Comparison of ENCODE assay signal across 19 cellular contexts in genomic region chr9:128600111-128600510, GRCh38.
"Had no signal": no experiment of that assay in that cellular context is flagged by ENCODE, and none has a peak within 500 bp of the region (broad histone marks: within the 10 kb centered on the region; RNA-seq: fewer than 3 reads in every experiment).

No MANE protein-coding gene starts in this region.

- ATAC-seq: esophagus mucosa, gastroesophageal sphincter, heart left ventricle, left lung, WTC11 had no signal

- H3K27ac ChIP-seq: brain microvascular endothelial cell, heart left ventricle, left lung, skin epidermis, testis, upper lobe of left lung had no signal

- H3K27me3 Mint-ChIP-seq: activated naive CD8-positive, alpha-beta T cell; progenitor cell of endocrine pancreas had no signal

- H3K4me3 Mint-ChIP-seq: activated naive CD8-positive, alpha-beta T cell; mesothelial cell of epicardium; nephron progenitor cell; T-helper 2 cell treated with Interferon-gamma antibody and Interleukin-4, amounts not matched to agents 5 μg/mL and 100 μg/mL, for 36 hours; WTC11 had no signal

- DNase-seq: activated CD4-positive, alpha-beta T cell treated with anti-CD3 and anti-CD28 coated beads for 4 hours; activated gamma-delta T cell; anterior cingulate cortex; brain microvascular endothelial cell; central memory CD4-positive, alpha-beta T cell; heart left ventricle; left lung; nephron progenitor cell; SW 1271; testis; upper lobe of left lung had no signal

- H3K4me1 Mint-ChIP-seq: mesothelial cell of epicardium, WTC11 had no signal

- H3K9me3 Mint-ChIP-seq: mesothelial cell of epicardium; nephron progenitor cell; T-helper 2 cell treated with Interferon-gamma antibody and Interleukin-4, amounts not matched to agents 5 μg/mL and 100 μg/mL, for 36 hours; WTC11 had no signal

- H3K27ac Mint-ChIP-seq: activated naive CD8-positive, alpha-beta T cell; mesothelial cell of epicardium; progenitor cell of endocrine pancreas; T-helper 2 cell treated with Interferon-gamma antibody and Interleukin-4, amounts not matched to agents 5 μg/mL and 100 μg/mL, for 36 hours; WTC11 had no signal
